In genomic region chr3:37689645-37690356, GRCh38 we compare ENCODE assay signal across 27 cellular contexts.
DNase-seq lines count a peak whose midpoint lies in the region; ATAC-seq and TF ChIP-seq lines count a peak whose summit lies in the region.
"Had no signal": no experiment of that assay in that cellular context is flagged by ENCODE, and none has a peak within 500 bp of the region (broad histone marks: within the 10 kb centered on the region; RNA-seq: fewer than 3 reads in every experiment).

No MANE protein-coding gene starts in this region.

- intact Hi-C loops in ascending aorta (cut with DNase I) (no loop called here), left ventricle myocardium superior (cut with micrococcal nuclease) (no loop called here)

- no peak for TF ChIP-seq CTCF in HEK293 (tag by site-specific recombination; IDR thresholded peaks at IDR 0.05)
- no peak for TF ChIP-seq CTCF in ascending aorta (IDR thresholded peaks at IDR 0.05)

- H3K4me3 ChIP-seq in HEK293 (ENCODE audit: low read depth, low read length) (no peak overlapping the region), ascending aorta (no peak overlapping the region)
- H3K4me3 ChIP-seq: GM12878, SJSA1, suprapubic skin had no signal

- DNase-seq in COLO668 (lab: John Stamatoyannopoulos, UW; ENCODE audit: unreplicated experiment) (peak; percentile 22), ascending aorta (ENCODE audit: low spot score in 2 of 2) (no peak), left ventricle myocardium superior (peak; percentile 43), SHP77 (lab: John Stamatoyannopoulos, UW) (no peak), NCI-H774 (lab: John Stamatoyannopoulos, UW) (no peak)
- no peak for DNase-seq in stimulated activated CD4-positive, alpha-beta T cell treated with anti-CD3 and anti-CD28 coated beads, Interleukin-4, amount 100 ng/mL, for 4 hours
- DNase-seq: activated CD4-positive, alpha-beta T cell treated with anti-CD3 and anti-CD28 coated beads for 48 hours; activated CD8-positive, alpha-beta memory T cell treated with anti-CD3 and anti-CD28 coated beads for 24 hours; activated effector memory CD4-positive, alpha-beta T cell treated with anti-CD3 and anti-CD28 coated beads, Interleukin-2, amount 50 U/mL, for 16 hours; activated T-cell treated with anti-CD3 and anti-CD28 coated beads, Interleukin-2, amount 50 U/mL, for 1 hour; CD8-positive, alpha-beta memory T cell; DMS 273 treated with DMSO at 0.1 percent for 48 hours; GOT3; KG1; kidney; MM.1S; NCI-H1105 treated with DMSO at 0.1 percent for 48 hours; NCI-H524; occipital lobe; small intestine; stimulated activated naive CD4-positive, alpha-beta T cell; T1000 had no signal

- no peaks in the 10 kb centered on the region for H3K27me3 ChIP-seq in ascending aorta
- H3K27me3 ChIP-seq: SJSA1, suprapubic skin had no signal

- peak; percentile 94 for ATAC-seq in left ventricle myocardium superior
- ATAC-seq in GM19452 (IDR thresholded peaks at IDR 0.05; ENCODE audit: unreplicated experiment), result no peak
- ATAC-seq: GM12878 had no signal

- H3K36me3 ChIP-seq in HEK293 (ENCODE audit: control insufficient read depth in 2 of 2, insufficient read depth in 1 of 2, low read length in 2 of 2), result no peaks in the 10 kb centered on the region
- H3K36me3 ChIP-seq in ascending aorta, result peaks cover 0 to 10% of the 10 kb centered on the region in 2 donors
- H3K36me3 ChIP-seq: SJSA1, suprapubic skin had no signal

- no peaks in the 10 kb centered on the region for H3K9me3 ChIP-seq in HEK293 (ENCODE audit: control insufficient read depth, insufficient read depth, low read depth, low read length)
- no peaks in the 10 kb centered on the region for H3K9me3 ChIP-seq in ascending aorta
- H3K9me3 ChIP-seq: SJSA1, suprapubic skin had no signal

- no peak overlapping the region for H3K27ac ChIP-seq in HEK293 (ENCODE audit: extremely low read depth, low read depth, low read length)
- peak overlapping the region; percentile 15 to 34 for H3K27ac ChIP-seq in ascending aorta
- H3K27ac ChIP-seq: SJSA1, suprapubic skin had no signal

- CTCF ChIA-PET in HEK293 (lab: Yijun Ruan, JAX), result no interaction called here

- H3K4me1 ChIP-seq in HEK293 (ENCODE audit: control insufficient read depth, insufficient read depth, low read length) (no peaks in the 10 kb centered on the region), ascending aorta (peaks cover 0 to 12% of the 10 kb centered on the region in 2 donors)
- H3K4me1 ChIP-seq: SJSA1, suprapubic skin had no signal

- POLR2A ChIA-PET in HEK293 (lab: Yijun Ruan, JAX), result no interaction called here

TF ChIP-seq in HEK293, 187 proteins besides CTCF, POLR2A, EP300 and RAD21:
- peak; percentile 65 for TF ChIP-seq EGR2 (tag by site-specific recombination; IDR thresholded peaks at IDR 0.05; ENCODE audit: low read depth)
- no peak for TF ChIP-seq ZNF248 (tag by site-specific recombination; IDR thresholded peaks at IDR 0.05)
- TF ChIP-seq ZFHX2 (tag by site-specific recombination; conservative IDR thresholded peaks at IDR 0.05), result peak; percentile 33; the same call in 1 of the 2 replicates
TF ChIP-seq in HEK293: peak in this region for 2.

Comparison
In these comparisons a context has a peak if more than half of its experiments do, and no peak if none do; other contexts are left out.
1. DNase-seq: peak in COLO668 (single experiment) and left ventricle myocardium superior (single experiment); none in ascending aorta (0 of 2), SHP77 (0 of 2), stimulated activated CD4-positive, alpha-beta T cell treated with anti-CD3 and anti-CD28 coated beads, Interleukin-4, amount 100 ng/mL, for 4 hours (0 of 2) and NCI-H774 (single experiment).